Comparison of ENCODE assay signal across 1 cellular context in the genomic region with DNA sequence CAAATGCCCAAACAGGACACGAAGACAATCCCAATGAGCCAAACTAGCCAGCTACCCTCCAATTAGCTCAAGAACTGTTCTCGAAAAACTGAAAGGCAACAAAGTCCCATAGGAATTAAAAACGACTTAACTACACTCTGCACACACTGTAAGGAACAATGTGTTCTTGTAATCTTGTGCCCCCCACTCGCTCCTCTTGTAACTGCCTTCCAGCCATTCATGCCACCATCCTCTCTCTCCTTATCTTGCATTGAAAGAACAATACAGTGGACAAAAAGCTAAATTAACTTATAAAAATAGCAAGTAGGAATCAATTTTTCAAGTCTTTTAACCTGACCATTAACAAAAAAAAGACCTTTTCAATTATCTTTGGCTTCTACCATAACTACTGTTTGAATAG.
TF ChIP-seq lines count a peak whose summit lies in the region.

No MANE protein-coding gene starts in this region.

TF ChIP-seq in GM12878, 131 proteins besides CTCF, POLR2A, EP300 and RAD21 (continued from another document):
- TF ChIP-seq ZNF592 (IDR thresholded peaks at IDR 0.05) = no peak
- TF ChIP-seq, protein P1, sequence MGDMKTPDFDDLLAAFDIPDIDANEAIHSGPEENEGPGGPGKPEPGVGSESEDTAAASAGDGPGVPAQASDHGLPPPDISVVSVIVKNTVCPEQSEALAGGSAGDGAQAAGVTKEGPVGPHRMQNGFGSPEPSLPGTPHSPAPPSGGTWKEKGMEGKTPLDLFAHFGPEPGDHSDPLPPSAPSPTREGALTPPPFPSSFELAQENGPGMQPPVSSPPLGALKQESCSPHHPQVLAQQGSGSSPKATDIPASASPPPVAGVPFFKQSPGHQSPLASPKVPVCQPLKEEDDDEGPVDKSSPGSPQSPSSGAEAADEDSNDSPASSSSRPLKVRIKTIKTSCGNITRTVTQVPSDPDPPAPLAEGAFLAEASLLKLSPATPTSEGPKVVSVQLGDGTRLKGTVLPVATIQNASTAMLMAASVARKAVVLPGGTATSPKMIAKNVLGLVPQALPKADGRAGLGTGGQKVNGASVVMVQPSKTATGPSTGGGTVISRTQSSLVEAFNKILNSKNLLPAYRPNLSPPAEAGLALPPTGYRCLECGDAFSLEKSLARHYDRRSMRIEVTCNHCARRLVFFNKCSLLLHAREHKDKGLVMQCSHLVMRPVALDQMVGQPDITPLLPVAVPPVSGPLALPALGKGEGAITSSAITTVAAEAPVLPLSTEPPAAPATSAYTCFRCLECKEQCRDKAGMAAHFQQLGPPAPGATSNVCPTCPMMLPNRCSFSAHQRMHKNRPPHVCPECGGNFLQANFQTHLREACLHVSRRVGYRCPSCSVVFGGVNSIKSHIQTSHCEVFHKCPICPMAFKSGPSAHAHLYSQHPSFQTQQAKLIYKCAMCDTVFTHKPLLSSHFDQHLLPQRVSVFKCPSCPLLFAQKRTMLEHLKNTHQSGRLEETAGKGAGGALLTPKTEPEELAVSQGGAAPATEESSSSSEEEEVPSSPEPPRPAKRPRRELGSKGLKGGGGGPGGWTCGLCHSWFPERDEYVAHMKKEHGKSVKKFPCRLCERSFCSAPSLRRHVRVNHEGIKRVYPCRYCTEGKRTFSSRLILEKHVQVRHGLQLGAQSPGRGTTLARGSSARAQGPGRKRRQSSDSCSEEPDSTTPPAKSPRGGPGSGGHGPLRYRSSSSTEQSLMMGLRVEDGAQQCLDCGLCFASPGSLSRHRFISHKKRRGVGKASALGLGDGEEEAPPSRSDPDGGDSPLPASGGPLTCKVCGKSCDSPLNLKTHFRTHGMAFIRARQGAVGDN (IDR thresholded peaks at IDR 0.05) = no peak
- no peak for TF ChIP-seq ZBED1 (IDR thresholded peaks at IDR 0.05; ENCODE audit: borderline replicate concordance)
TF ChIP-seq in GM12878: peak in this region for 0.
